Comparison of ENCODE assay signal across 14 cellular contexts in genomic region chr15:63945838-63946298, GRCh38.
DNase-seq lines count a peak whose midpoint lies in the region; ATAC-seq, FAIRE-seq and TF ChIP-seq lines count a peak whose summit lies in the region.
"Had no signal": no experiment of that assay in that cellular context is flagged by ENCODE, and none has a peak within 500 bp of the region (broad histone marks: within the 10 kb centered on the region; RNA-seq: fewer than 3 reads in every experiment).

No MANE protein-coding gene starts in this region.

- no peaks in the 10 kb centered on the region for H3K27me3 Mint-ChIP-seq in activated naive CD8-positive, alpha-beta T cell treated with anti-CD3 and anti-CD28 coated beads, Interleukin-2, amount 50 U/mL, for 24 hours
- H3K27me3 Mint-ChIP-seq: activated CD4-positive, alpha-beta memory T cell treated with anti-CD3 and anti-CD28 coated beads, Interleukin-2, amount 10 ng/mL, durations not matched to agents 7 days and 5 days; activated naive CD4-positive, alpha-beta T cell treated with anti-CD3 and anti-CD28 coated beads, Interleukin-2, amount 50 U/mL, for 24 hours; CD8-positive, alpha-beta memory T cell; stimulated activated naive CD8-positive, alpha-beta T cell treated with anti-CD3 and anti-CD28 coated beads, Interleukin-15, Interleukin-2, amounts not matched to agents 100 ng/mL and 50 ng/mL, for 24 hours had no signal

- H3K27me3 ChIP-seq in SK-N-SH (ENCODE audit: insufficient read depth) (no peaks in the 10 kb centered on the region), right cardiac atrium (ENCODE audit: control insufficient read depth, insufficient read depth) (no peaks in the 10 kb centered on the region), gastrocnemius medialis (no peaks in the 10 kb centered on the region), tibial nerve (no peaks in the 10 kb centered on the region)

- H3K4me1 ChIP-seq in SK-N-SH (ENCODE audit: control insufficient read depth in 1 of 2, insufficient read depth in 2 of 2, low read depth in 1 of 2, low read length in 1 of 2) (peaks cover 0 to 12% of the 10 kb centered on the region in 2 experiments; a peak in 1 of 4 replicates), right cardiac atrium (ENCODE audit: control insufficient read depth, insufficient read depth, low read length) (peaks cover 4% of the 10 kb centered on the region), gastrocnemius medialis (peaks cover 16% of the 10 kb centered on the region in 2 donors), tibial nerve (peaks cover 0 to 18% (median 3%) of the 10 kb centered on the region in 4 donors)

- peaks cover 15% of the 10 kb centered on the region for H3K4me1 Mint-ChIP-seq in activated naive CD8-positive, alpha-beta T cell treated with anti-CD3 and anti-CD28 coated beads, Interleukin-2, amount 50 U/mL, for 24 hours

- peaks cover 10% of the 10 kb centered on the region for H3F3A ChIP-seq in SK-N-SH (replicated peaks; ENCODE audit: insufficient read depth)

- peak; percentile 20 to 21 for ATAC-seq in right cardiac atrium
- ATAC-seq in gastrocnemius medialis = peak; percentile 3 to 40
- no peak for ATAC-seq in activated naive CD8-positive, alpha-beta T cell treated with anti-CD3 and anti-CD28 coated beads, Interleukin-2, amount 50 U/mL, for 24 hours

- no peaks in the 10 kb centered on the region for H3K9me3 ChIP-seq in SK-N-SH
- H3K9me3 ChIP-seq in right cardiac atrium (ENCODE audit: control insufficient read depth, low read length) = no peaks in the 10 kb centered on the region
- H3K9me3 ChIP-seq in gastrocnemius medialis = no peaks in the 10 kb centered on the region
- H3K9me3 ChIP-seq in tibial nerve = no peaks in the 10 kb centered on the region

- H3K9ac ChIP-seq in SK-N-SH = no peak overlapping the region

- 90% methylated on average over 4 of the region's 9 CpGs for WGBS in SK-N-SH (ENCODE audit: low lambda C conversion rate)
- 88% methylated on average over 9 of the region's 9 CpGs for WGBS in right cardiac atrium
- WGBS in tibial nerve, 2 donors = 80 to 93% methylated on average over 9 of the region's 9 CpGs

- CTCF ChIA-PET in SK-N-SH (lab: Yijun Ruan, JAX) = interaction anchor here (0.6 to 3.5 kb wide), 48 partner anchors 9 to 322 kb away, joined by 3 to 29 read pairs (median 5); partner anchors contain the start of gene DAPK2

- H3K36me3 ChIP-seq in SK-N-SH (replicated peaks in 1 of 2; ENCODE audit: control insufficient read depth in 1 of 2, insufficient read depth in 2 of 2, low read length in 1 of 2) (no peaks in the 10 kb centered on the region), gastrocnemius medialis (no peaks in the 10 kb centered on the region), tibial nerve (no peaks in the 10 kb centered on the region)

- no peak for FAIRE-seq in HTR-8/SVneo (lab: Jason Lieb, UNC)
- FAIRE-seq: colon had no signal

- H3K27ac Mint-ChIP-seq in activated naive CD8-positive, alpha-beta T cell treated with anti-CD3 and anti-CD28 coated beads, Interleukin-2, amount 50 U/mL, for 24 hours = no peak overlapping the region
- H3K27ac Mint-ChIP-seq: activated CD4-positive, alpha-beta memory T cell treated with anti-CD3 and anti-CD28 coated beads, Interleukin-2, amount 10 ng/mL, durations not matched to agents 7 days and 5 days; stimulated activated naive CD8-positive, alpha-beta T cell treated with anti-CD3 and anti-CD28 coated beads, Interleukin-15, Interleukin-2, amounts not matched to agents 100 ng/mL and 50 ng/mL, for 24 hours had no signal

- H3K4me3 ChIP-seq in SK-N-SH (ENCODE audit: low read depth in 2 of 2, low read length in 1 of 2) (no peak overlapping the region), right cardiac atrium (ENCODE audit: low read length) (no peak overlapping the region), gastrocnemius medialis (no peak overlapping the region), tibial nerve (no peak overlapping the region)

- intact Hi-C loops in right cardiac atrium (cut with DNase I) (loop anchor here in 2 of 4 donors (5.0 to 10.0 kb wide), 2 partner anchors 99 to 101 kb away; partner anchors contain the start of gene DAPK2 (in 2 of the 2)), gastrocnemius medialis (cut with DNase I; ENCODE audit: low total_unique reads) (loop anchor here (1.0 kb wide), 1 partner anchor 100 kb away; the partner anchor contains the start of gene DAPK2)

- POLR2A ChIA-PET in SK-N-SH (lab: Yijun Ruan, JAX) = no interaction called here

- TF ChIP-seq CTCF in SK-N-SH (IDR thresholded peaks at IDR 0.05) (no peak), gastrocnemius medialis (IDR thresholded peaks at IDR 0.05 in 4 of 5, conservative IDR thresholded peaks at IDR 0.05 in 1 of 5) (no peak), tibial nerve (IDR thresholded peaks at IDR 0.05) (no peak)

- TF ChIP-seq EP300 in SK-N-SH (IDR thresholded peaks at IDR 0.05; ENCODE audit: borderline replicate concordance in 1 of 2, low read depth in 1 of 2, low read length in 1 of 2) (no peak), tibial nerve (IDR thresholded peaks at IDR 0.05) (no peak)

- TF ChIP-seq POLR2A in gastrocnemius medialis (IDR thresholded peaks at IDR 0.05) = no peak
- no peak for TF ChIP-seq POLR2A in tibial nerve (IDR thresholded peaks at IDR 0.05)

- H4K20me1 ChIP-seq in SK-N-SH (ENCODE audit: insufficient read depth) = no peaks in the 10 kb centered on the region

- H3K4me3 Mint-ChIP-seq in activated naive CD8-positive, alpha-beta T cell treated with anti-CD3 and anti-CD28 coated beads, Interleukin-2, amount 50 U/mL, for 24 hours = no peak overlapping the region
- H3K4me3 Mint-ChIP-seq: activated CD4-positive, alpha-beta memory T cell treated with anti-CD3 and anti-CD28 coated beads, Interleukin-2, amount 10 ng/mL, durations not matched to agents 7 days and 5 days; activated naive CD4-positive, alpha-beta T cell treated with anti-CD3 and anti-CD28 coated beads, Interleukin-2, amount 50 U/mL, for 24 hours; stimulated activated naive CD8-positive, alpha-beta T cell treated with anti-CD3 and anti-CD28 coated beads, Interleukin-15, Interleukin-2, amounts not matched to agents 100 ng/mL and 50 ng/mL, for 24 hours had no signal

- no peak overlapping the region for H3K4me2 ChIP-seq in SK-N-SH

- DNase-seq in HTR-8/SVneo (ENCODE audit: insufficient read length, low spot score) = peak; percentile 32
- no peak for DNase-seq in SK-N-SH
- peak in 2 of 3 donors; percentile 48 to 61 for DNase-seq in right cardiac atrium
- DNase-seq in gastrocnemius medialis = no peak
- no peak for DNase-seq in NAMALWA (ENCODE audit: low spot score)
- DNase-seq in tibial nerve (ENCODE audit: low spot score in 2 of 2) = no peak
- no peak for DNase-seq in Kasumi-1 (lab: John Stamatoyannopoulos, UW)
- no peak for DNase-seq in activated naive CD8-positive, alpha-beta T cell treated with anti-CD3 and anti-CD28 coated beads, Interleukin-2, amount 50 U/mL, for 24 hours
- DNase-seq: NCI-H187 had no signal

- H3K9me3 Mint-ChIP-seq in activated naive CD8-positive, alpha-beta T cell treated with anti-CD3 and anti-CD28 coated beads, Interleukin-2, amount 50 U/mL, for 24 hours = no peaks in the 10 kb centered on the region
- H3K9me3 Mint-ChIP-seq: activated CD4-positive, alpha-beta memory T cell treated with anti-CD3 and anti-CD28 coated beads, Interleukin-2, amount 10 ng/mL, durations not matched to agents 7 days and 5 days; activated naive CD4-positive, alpha-beta T cell treated with anti-CD3 and anti-CD28 coated beads, Interleukin-2, amount 50 U/mL, for 24 hours; CD8-positive, alpha-beta memory T cell; stimulated activated naive CD8-positive, alpha-beta T cell treated with anti-CD3 and anti-CD28 coated beads, Interleukin-15, Interleukin-2, amounts not matched to agents 100 ng/mL and 50 ng/mL, for 24 hours had no signal

- no peak overlapping the region for H3K27ac ChIP-seq in SK-N-SH (ENCODE audit: low read depth in 2 of 2, low read length in 1 of 2)
- H3K27ac ChIP-seq in right cardiac atrium (ENCODE audit: low read length) = peak overlapping the region; percentile 20
- peak overlapping the region; percentile 14 to 75 (median 48) for H3K27ac ChIP-seq in gastrocnemius medialis
- peak overlapping the region in 2 of 4 donors; percentile 11 to 55 for H3K27ac ChIP-seq in tibial nerve

- H2AFZ ChIP-seq in SK-N-SH (ENCODE audit: low read depth) = 0 out of 2 replicates have a peak overlapping the region, but pooled peaks have one; percentile 42

- in situ Hi-C loops in gastrocnemius medialis (cut with MboI; ENCODE audit: low sequenced_read_pairs in 4 of 4) = loop anchor here in 1 of 4 donors (10.0 kb wide), 1 partner anchor 109 kb away; no protein-coding TSS in a partner anchor

- H3K9me2 ChIP-seq in SK-N-SH = no peaks in the 10 kb centered on the region

- no peak for TF ChIP-seq RAD21 in SK-N-SH (IDR thresholded peaks at IDR 0.05; ENCODE audit: low read length)

- H3K79me2 ChIP-seq in SK-N-SH (ENCODE audit: insufficient read depth) = no peaks in the 10 kb centered on the region

- H3K36me3 Mint-ChIP-seq in activated naive CD8-positive, alpha-beta T cell treated with anti-CD3 and anti-CD28 coated beads, Interleukin-2, amount 50 U/mL, for 24 hours (ENCODE audit: low read depth) = no peaks in the 10 kb centered on the region
- H3K36me3 Mint-ChIP-seq: activated naive CD4-positive, alpha-beta T cell treated with anti-CD3 and anti-CD28 coated beads, Interleukin-2, amount 50 U/mL, for 24 hours; CD8-positive, alpha-beta memory T cell had no signal

TF ChIP-seq in SK-N-SH, 30 proteins besides CTCF, POLR2A, EP300 and RAD21 (continues in another document):
- TF ChIP-seq USF1 (IDR thresholded peaks at IDR 0.05; ENCODE audit: borderline replicate concordance, low read depth) (no peak), IRF3 (IDR thresholded peaks at IDR 0.05; ENCODE audit: low read depth, low read length) (no peak), SMC3 (IDR thresholded peaks at IDR 0.05; ENCODE audit: low read depth, low read length) (no peak)

Comparison
In these comparisons a context has a peak if more than half of its experiments do, and no peak if none do; other contexts are left out.
1. DNase-seq: peak in HTR-8/SVneo (single experiment) and right cardiac atrium (2 of 3); none in SK-N-SH (single experiment), gastrocnemius medialis (0 of 2), NAMALWA (single experiment), tibial nerve (0 of 2), Kasumi-1 (0 of 2) and activated naive CD8-positive, alpha-beta T cell treated with anti-CD3 and anti-CD28 coated beads, Interleukin-2, amount 50 U/mL, for 24 hours (single experiment).
2. H3K27ac ChIP-seq: peak in right cardiac atrium (single experiment) and gastrocnemius medialis (4 of 4); none in SK-N-SH (0 of 2).